Comparison of ENCODE assay signal across 23 cellular contexts in genomic region chr7:116170180-116170579, GRCh38. TPM values are rescaled to one million over a fixed set of nuclear protein-coding genes. Genes with fewer than 3 reads are reported as not detected.
DNase-seq lines count a peak whose midpoint lies in the region; ATAC-seq and TF ChIP-seq lines count a peak whose summit lies in the region.
"Had no signal": no experiment of that assay in that cellular context is flagged by ENCODE, and none has a peak within 500 bp of the region (broad histone marks: within the 10 kb centered on the region; RNA-seq: fewer than 3 reads in every experiment).

No MANE protein-coding gene starts in this region.

- H3K9me3 Mint-ChIP-seq in glutamatergic neuron (ENCODE audit: unreplicated experiment), result no peaks in the 10 kb centered on the region

- intact Hi-C loops in right lobe of liver (cut with DNase I), result loop anchor here in 1 of 2 donors (5.0 to 10.0 kb wide), 2 partner anchors 62 to 635 kb away; no protein-coding TSS in a partner anchor
- intact Hi-C loops in thyroid gland (cut with DNase I), result loop anchor here (10.0 kb wide), 1 partner anchor 635 kb away; no protein-coding TSS in a partner anchor
- intact Hi-C loops in Right ventricle myocardium inferior (cut with DNase I), result loop anchor here (5.0 to 10.0 kb wide), 2 partner anchors 637 to 955 kb away; no protein-coding TSS in a partner anchor
- intact Hi-C loops in OCI-LY7 (cut with micrococcal nuclease; ENCODE audit: unreplicated experiment), result loop anchor here (5.0 kb wide), 1 partner anchor 417 kb away; no protein-coding TSS in a partner anchor

- H3K27me3 ChIP-seq in adipocyte (replicated peaks; ENCODE audit: control insufficient read depth, insufficient read depth, low read length) (no peaks in the 10 kb centered on the region), right lobe of liver (no peaks in the 10 kb centered on the region), thyroid gland (no peaks in the 10 kb centered on the region)
- H3K27me3 ChIP-seq: SJSA1 had no signal

- H3K4me2 ChIP-seq in OCI-LY7 (ENCODE audit: low read length), result no peak overlapping the region
- H3K4me2 ChIP-seq: PC-9 had no signal

- H3K27me3 Mint-ChIP-seq in glutamatergic neuron (ENCODE audit: unreplicated experiment), result no peaks in the 10 kb centered on the region

- no peaks in the 10 kb centered on the region for H3K4me1 Mint-ChIP-seq in glutamatergic neuron (ENCODE audit: low read depth, unreplicated experiment)

- H2AFZ ChIP-seq in OCI-LY7 (ENCODE audit: low read length), result no peak overlapping the region
- H2AFZ ChIP-seq: PC-9 had no signal

- H3K36me3 Mint-ChIP-seq in glutamatergic neuron (ENCODE audit: unreplicated experiment), result peaks cover 3% of the 10 kb centered on the region
- H3K36me3 Mint-ChIP-seq: CD4-positive, alpha-beta memory T cell had no signal

- H3K9ac ChIP-seq in adipocyte (ENCODE audit: low read length), result no peak overlapping the region

- no peaks in the 10 kb centered on the region for H4K20me1 ChIP-seq in OCI-LY7 (ENCODE audit: insufficient read depth, low read length)

- POLR2A ChIA-PET in OCI-LY7 (lab: Charles Lee), result interaction anchor here (0.5 to 0.8 kb wide), 3 partner anchors 58 to 1080 kb away, joined by 3 to 10 read pairs (median 3); no protein-coding TSS in a partner anchor

- H3K4me1 ChIP-seq in adipocyte (ENCODE audit: control insufficient read depth, insufficient read depth, low read length) (peaks cover 9% of the 10 kb centered on the region), right lobe of liver (peaks cover 0 to 29% (median 0%) of the 10 kb centered on the region in 4 donors), thyroid gland (peaks cover 0 to 10% of the 10 kb centered on the region in 2 donors), OCI-LY7 (ENCODE audit: insufficient read depth, low read length, poor library complexity, severe bottlenecking) (no peaks in the 10 kb centered on the region)

- CTCF ChIA-PET in OCI-LY7 (lab: Charles Lee; ENCODE audit: unreplicated experiment), result no interaction called here

- ATAC-seq in right lobe of liver (peak in 3 of 4 donors; percentile 30 to 49 (median 40)), Right ventricle myocardium inferior (no peak)

- H3K27ac ChIP-seq in right lobe of liver (no peak overlapping the region), thyroid gland (peak overlapping the region in 2 of 3 donors; percentile 36 to 37), OCI-LY7 (ENCODE audit: low read depth, low read length, poor library complexity, severe bottlenecking) (no peak overlapping the region)
- H3K27ac ChIP-seq: HL-60, PC-9 had no signal

- peaks cover 1% of the 10 kb centered on the region for H3K9me3 ChIP-seq in adipocyte (ENCODE audit: control insufficient read depth, low read length)
- no peaks in the 10 kb centered on the region for H3K9me3 ChIP-seq in right lobe of liver
- H3K9me3 ChIP-seq in thyroid gland, result no peaks in the 10 kb centered on the region
- no peaks in the 10 kb centered on the region for H3K9me3 ChIP-seq in OCI-LY7 (ENCODE audit: low read length)
- H3K9me3 ChIP-seq: SJSA1 had no signal

- H3K9me2 ChIP-seq in OCI-LY7 (ENCODE audit: insufficient read depth, low read length), result no peaks in the 10 kb centered on the region

- no peaks in the 10 kb centered on the region for H3K79me2 ChIP-seq in OCI-LY7 (ENCODE audit: insufficient read depth, low read depth, low read length)

- TF ChIP-seq POLR2A in right lobe of liver (IDR thresholded peaks at IDR 0.05) (no peak), thyroid gland (IDR thresholded peaks at IDR 0.05) (no peak)

- no TSS peak for BruUV-seq in OCI-LY7 (replicated peaks; lab: Mats Ljungman, UMichigan)

- DNase-seq in DMS53 (lab: John Stamatoyannopoulos, UW), result peak; percentile 63
- peak; percentile 27 for DNase-seq in adipocyte (ENCODE audit: low read depth)
- DNase-seq in right lobe of liver, result no peak
- no peak for DNase-seq in thyroid gland
- DNase-seq in Right ventricle myocardium inferior (ENCODE audit: missing footprints), result no peak
- no peak for DNase-seq in OCI-LY7 (ENCODE audit: low spot score)
- DNase-seq in glutamatergic neuron, result no peak
- DNase-seq: C1 segment of cervical spinal cord; CD4-positive, alpha-beta memory T cell; DMS 273 treated with DMSO at 0.1 percent for 48 hours; H7; Karpas-422; NCI-H1092 treated with DMSO at 0.1 percent for 48 hours; NCI-H1436; NCI-H187; NCI-H2081 treated with DMSO at 0.1 percent for 48 hours; NCI-H2171; NCI-H524 treated with DMSO at 0.1 percent for 48 hours; NCI-H774; PC-9; Right ventricle myocardium superior had no signal

- H3K4me3 Mint-ChIP-seq in glutamatergic neuron (ENCODE audit: unreplicated experiment), result no peak overlapping the region
- H3K4me3 Mint-ChIP-seq: CD4-positive, alpha-beta memory T cell had no signal

- H3K4me3 ChIP-seq in adipocyte (ENCODE audit: low read length), result no peak overlapping the region
- H3K4me3 ChIP-seq in right lobe of liver, result no peak overlapping the region
- no peak overlapping the region for H3K4me3 ChIP-seq in thyroid gland (replicated peaks in 1 of 3)
- H3K4me3 ChIP-seq in OCI-LY7 (ENCODE audit: low read depth, low read length, poor library complexity, severe bottlenecking), result no peak overlapping the region
- H3K4me3 ChIP-seq: PC-9, SJSA1 had no signal

- no peak overlapping the region for H3K27ac Mint-ChIP-seq in glutamatergic neuron (ENCODE audit: unreplicated experiment)
- H3K27ac Mint-ChIP-seq: CD4-positive, alpha-beta memory T cell had no signal

- H3K36me3 ChIP-seq in adipocyte (ENCODE audit: control insufficient read depth, insufficient read depth, low read length, severe bottlenecking) (no peaks in the 10 kb centered on the region), right lobe of liver (no peaks in the 10 kb centered on the region), thyroid gland (no peaks in the 10 kb centered on the region), OCI-LY7 (ENCODE audit: insufficient read depth, low read length) (no peaks in the 10 kb centered on the region)
- H3K36me3 ChIP-seq: SJSA1 had no signal

- TF ChIP-seq CTCF in right lobe of liver (IDR thresholded peaks at IDR 0.05) (no peak), thyroid gland (IDR thresholded peaks at IDR 0.05) (no peak), OCI-LY7 (conservative IDR thresholded peaks at IDR 0.05; ENCODE audit: low read length) (no peak), glutamatergic neuron (IDR thresholded peaks at IDR 0.05; ENCODE audit: partially characterized antibody, unreplicated experiment) (no peak)

RNA-seq across cellular contexts. Expression of gene TES, which starts 40.2 kb away (rescaled TPM):
- total RNA-seq in right lobe of liver (10 to 100 TPM in 3 of 6 experiments, 1 to 10 TPM in 3; 6.0 to 22.3 (median 12.5) TPM), thyroid gland (100 to 1,000 TPM; 148 to 177 (median 158) TPM), Right ventricle myocardium inferior (21.2 TPM), OCI-LY7 (2022) (not detected in 2 replicates), glutamatergic neuron (ENCODE audit: unreplicated experiment) (53.5 TPM)
- total RNA-seq in OCI-LY7 (2014; rRNA removed; shearing (Covaris generic)), result not detected in 2 replicates

Comparison
In these comparisons a context has a peak if more than half of its experiments do, and no peak if none do; other contexts are left out.
1. DNase-seq: peak in DMS53 (single experiment) and adipocyte (single experiment); none in right lobe of liver (0 of 3), thyroid gland (0 of 2), Right ventricle myocardium inferior (single experiment), OCI-LY7 (single experiment) and glutamatergic neuron (single experiment).
2. H3K27ac ChIP-seq: peak in thyroid gland (2 of 3); none in right lobe of liver (0 of 3) and OCI-LY7 (single experiment).
3. RNA of gene TES, which starts 40.2 kb away (total RNA-seq): 148 to 177 TPM in thyroid gland, 53.5 TPM in glutamatergic neuron (single experiment), 21.2 TPM in Right ventricle myocardium inferior (single experiment) and 6.0 to 22.3 TPM in right lobe of liver; not detected in OCI-LY7; every median in the first group is over 4 times any median in the second.